1 cellular context compared by ENCODE assay signal in the genomic region with DNA sequence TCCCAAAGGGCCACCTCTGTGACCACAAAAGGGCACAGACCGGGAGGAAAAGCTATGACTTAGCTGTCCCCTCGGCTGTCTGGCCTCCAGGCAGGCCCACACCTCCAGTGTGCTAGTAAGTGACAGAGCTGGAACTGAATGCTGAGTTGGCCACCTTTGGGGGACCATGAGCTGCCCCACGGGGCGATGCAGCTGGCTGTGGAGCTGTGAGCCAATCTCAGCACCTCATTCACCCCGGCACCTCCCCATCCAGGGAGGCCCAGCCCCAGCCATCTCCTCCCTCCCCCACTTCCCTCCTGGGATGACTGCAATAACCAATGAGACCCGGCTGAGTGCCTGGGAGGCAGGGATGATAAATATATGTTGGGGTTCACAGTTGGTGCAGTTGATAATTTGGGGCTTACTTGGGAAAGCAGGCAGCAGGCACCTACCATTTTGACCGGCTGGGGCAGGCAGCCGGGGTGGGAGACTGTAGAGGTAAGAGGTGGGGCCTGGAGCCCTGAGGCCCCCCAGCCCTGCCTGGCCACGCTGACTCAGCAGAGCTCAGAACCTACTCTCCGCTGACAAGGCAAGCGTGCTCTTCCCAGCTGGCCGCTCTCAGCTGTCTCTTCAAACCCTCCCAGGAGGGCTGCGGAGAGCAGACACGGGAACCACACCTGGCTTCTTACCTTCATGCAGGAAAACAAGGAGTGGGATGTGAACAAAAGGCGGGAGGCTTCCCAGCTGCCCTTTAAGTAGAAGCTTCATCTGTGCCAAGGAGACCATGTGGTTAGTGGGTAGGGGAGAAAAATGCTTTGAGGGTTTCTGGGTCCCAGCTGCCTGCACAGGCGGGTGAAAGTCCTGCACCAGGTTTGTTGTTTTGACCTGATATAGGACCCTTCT.
TF ChIP-seq lines count a peak whose summit lies in the region.

No MANE protein-coding gene starts in this region.

TF ChIP-seq in HepG2, 621 proteins besides CTCF, POLR2A, EP300 and RAD21 (continued from another document):
- TF ChIP-seq, protein P1, sequence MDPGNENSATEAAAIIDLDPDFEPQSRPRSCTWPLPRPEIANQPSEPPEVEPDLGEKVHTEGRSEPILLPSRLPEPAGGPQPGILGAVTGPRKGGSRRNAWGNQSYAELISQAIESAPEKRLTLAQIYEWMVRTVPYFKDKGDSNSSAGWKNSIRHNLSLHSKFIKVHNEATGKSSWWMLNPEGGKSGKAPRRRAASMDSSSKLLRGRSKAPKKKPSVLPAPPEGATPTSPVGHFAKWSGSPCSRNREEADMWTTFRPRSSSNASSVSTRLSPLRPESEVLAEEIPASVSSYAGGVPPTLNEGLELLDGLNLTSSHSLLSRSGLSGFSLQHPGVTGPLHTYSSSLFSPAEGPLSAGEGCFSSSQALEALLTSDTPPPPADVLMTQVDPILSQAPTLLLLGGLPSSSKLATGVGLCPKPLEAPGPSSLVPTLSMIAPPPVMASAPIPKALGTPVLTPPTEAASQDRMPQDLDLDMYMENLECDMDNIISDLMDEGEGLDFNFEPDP (CRISPR knock-in tag; conservative IDR thresholded peaks at IDR 0.05) = no peak
- TF ChIP-seq CBX2 (IDR thresholded peaks at IDR 0.05; ENCODE audit: low read depth, low read length) (no peak), CBX2 (CRISPR knock-in tag; IDR thresholded peaks at IDR 0.05; ENCODE audit: low read depth) (no peak), DPF2 (CRISPR knock-in tag; IDR thresholded peaks at IDR 0.05; ENCODE audit: borderline replicate concordance, low read depth) (no peak)
- TF ChIP-seq, protein P2, sequence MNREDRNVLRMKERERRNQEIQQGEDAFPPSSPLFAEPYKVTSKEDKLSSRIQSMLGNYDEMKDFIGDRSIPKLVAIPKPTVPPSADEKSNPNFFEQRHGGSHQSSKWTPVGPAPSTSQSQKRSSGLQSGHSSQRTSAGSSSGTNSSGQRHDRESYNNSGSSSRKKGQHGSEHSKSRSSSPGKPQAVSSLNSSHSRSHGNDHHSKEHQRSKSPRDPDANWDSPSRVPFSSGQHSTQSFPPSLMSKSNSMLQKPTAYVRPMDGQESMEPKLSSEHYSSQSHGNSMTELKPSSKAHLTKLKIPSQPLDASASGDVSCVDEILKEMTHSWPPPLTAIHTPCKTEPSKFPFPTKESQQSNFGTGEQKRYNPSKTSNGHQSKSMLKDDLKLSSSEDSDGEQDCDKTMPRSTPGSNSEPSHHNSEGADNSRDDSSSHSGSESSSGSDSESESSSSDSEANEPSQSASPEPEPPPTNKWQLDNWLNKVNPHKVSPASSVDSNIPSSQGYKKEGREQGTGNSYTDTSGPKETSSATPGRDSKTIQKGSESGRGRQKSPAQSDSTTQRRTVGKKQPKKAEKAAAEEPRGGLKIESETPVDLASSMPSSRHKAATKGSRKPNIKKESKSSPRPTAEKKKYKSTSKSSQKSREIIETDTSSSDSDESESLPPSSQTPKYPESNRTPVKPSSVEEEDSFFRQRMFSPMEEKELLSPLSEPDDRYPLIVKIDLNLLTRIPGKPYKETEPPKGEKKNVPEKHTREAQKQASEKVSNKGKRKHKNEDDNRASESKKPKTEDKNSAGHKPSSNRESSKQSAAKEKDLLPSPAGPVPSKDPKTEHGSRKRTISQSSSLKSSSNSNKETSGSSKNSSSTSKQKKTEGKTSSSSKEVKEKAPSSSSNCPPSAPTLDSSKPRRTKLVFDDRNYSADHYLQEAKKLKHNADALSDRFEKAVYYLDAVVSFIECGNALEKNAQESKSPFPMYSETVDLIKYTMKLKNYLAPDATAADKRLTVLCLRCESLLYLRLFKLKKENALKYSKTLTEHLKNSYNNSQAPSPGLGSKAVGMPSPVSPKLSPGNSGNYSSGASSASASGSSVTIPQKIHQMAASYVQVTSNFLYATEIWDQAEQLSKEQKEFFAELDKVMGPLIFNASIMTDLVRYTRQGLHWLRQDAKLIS (CRISPR knock-in tag; IDR thresholded peaks at IDR 0.05) = no peak
